ENCODE assay signal across 8 cellular contexts in genomic region chr6:42047790-42048405, GRCh38. TPM values are rescaled to one million over a fixed set of nuclear protein-coding genes. Genes with fewer than 3 reads are reported as not detected.
DNase-seq lines count a peak whose midpoint lies in the region; ATAC-seq and TF ChIP-seq lines count a peak whose summit lies in the region.

No MANE protein-coding gene starts in this region.

- H3K36me3 ChIP-seq in muscle layer of colon (ENCODE audit: insufficient read depth, low read length), result no peaks in the 10 kb centered on the region

- H3K4me3 ChIP-seq in AG04449 (ENCODE audit: low read depth, low read length) (peak overlapping the region; percentile 63), cardiac fibroblast (replicated peaks in 1 of 2; ENCODE audit: low read depth in 2 of 2, low read length in 2 of 2) (peak overlapping the region; percentile 63 to 90), muscle layer of colon (ENCODE audit: low read depth in 1 of 2, low read length in 2 of 2) (peak overlapping the region; percentile 79 to 94)
- peak overlapping the region; percentile 76 for H3K4me3 ChIP-seq in Jurkat, Clone E6-1 (ENCODE audit: low read length)

- H3K9me3 ChIP-seq in muscle layer of colon (ENCODE audit: low read length), result no peaks in the 10 kb centered on the region

- peak overlapping the region; percentile 64 for H3K9ac ChIP-seq in muscle layer of colon (ENCODE audit: low read length)

- no peak for ATAC-seq in HG03135 (IDR thresholded peaks at IDR 0.05; ENCODE audit: unreplicated experiment)

- CTCF ChIA-PET in AG04449 (lab: Yijun Ruan, JAX), result interaction anchor here (0.9 to 18.7 kb wide), 9 partner anchors 111 to 680 kb away, joined by 3 to 514 read pairs (median 4); partner anchors contain the start of genes BYSL, FRS3, MED20 and PRICKLE4

- peaks cover 67% of the 10 kb centered on the region for H3K4me1 ChIP-seq in muscle layer of colon (ENCODE audit: insufficient read depth, low read length)

- TF ChIP-seq CTCF in AG04449 (IDR thresholded peaks at IDR 0.05; ENCODE audit: insufficient read depth, low read length, missing control alignments) (no peak), cardiac fibroblast (IDR thresholded peaks at IDR 0.05; ENCODE audit: low read depth, low read length) (no peak)

- POLR2A ChIA-PET in AG04449 (lab: Yijun Ruan, JAX), result no interaction called here

- peak overlapping the region; percentile 98 for H3K27ac ChIP-seq in muscle layer of colon (ENCODE audit: low read depth, low read length)

- DNase-seq in AG04449 (ENCODE audit: low read depth, low spot score) (no peak), cardiac fibroblast (ENCODE audit: low read depth in 2 of 2) (no peak), DMS 273 (lab: John Stamatoyannopoulos, UW; ENCODE audit: unreplicated experiment) (no peak), NCI-H2107 (lab: John Stamatoyannopoulos, UW) (no peak), cerebellum (ENCODE audit: low spot score) (no peak)
- no peak for DNase-seq in Jurkat, Clone E6-1 (ENCODE audit: low read depth, low spot score)

- H3K27me3 ChIP-seq in muscle layer of colon (ENCODE audit: control insufficient read depth in 1 of 2, insufficient read depth in 2 of 2, low read length in 2 of 2), result no peaks in the 10 kb centered on the region

RNA-seq across cellular contexts. Expression of gene TAF8, which starts 2.4 kb away (rescaled TPM):
- polyA plus RNA-seq in Jurkat, Clone E6-1 (2012; ENCODE audit: insufficient read depth, insufficient read length), result 25.3 TPM
- 14.9 TPM for total RNA-seq in cerebellum
